Comparison of ENCODE assay signal across 1 cellular context in the genomic region with DNA sequence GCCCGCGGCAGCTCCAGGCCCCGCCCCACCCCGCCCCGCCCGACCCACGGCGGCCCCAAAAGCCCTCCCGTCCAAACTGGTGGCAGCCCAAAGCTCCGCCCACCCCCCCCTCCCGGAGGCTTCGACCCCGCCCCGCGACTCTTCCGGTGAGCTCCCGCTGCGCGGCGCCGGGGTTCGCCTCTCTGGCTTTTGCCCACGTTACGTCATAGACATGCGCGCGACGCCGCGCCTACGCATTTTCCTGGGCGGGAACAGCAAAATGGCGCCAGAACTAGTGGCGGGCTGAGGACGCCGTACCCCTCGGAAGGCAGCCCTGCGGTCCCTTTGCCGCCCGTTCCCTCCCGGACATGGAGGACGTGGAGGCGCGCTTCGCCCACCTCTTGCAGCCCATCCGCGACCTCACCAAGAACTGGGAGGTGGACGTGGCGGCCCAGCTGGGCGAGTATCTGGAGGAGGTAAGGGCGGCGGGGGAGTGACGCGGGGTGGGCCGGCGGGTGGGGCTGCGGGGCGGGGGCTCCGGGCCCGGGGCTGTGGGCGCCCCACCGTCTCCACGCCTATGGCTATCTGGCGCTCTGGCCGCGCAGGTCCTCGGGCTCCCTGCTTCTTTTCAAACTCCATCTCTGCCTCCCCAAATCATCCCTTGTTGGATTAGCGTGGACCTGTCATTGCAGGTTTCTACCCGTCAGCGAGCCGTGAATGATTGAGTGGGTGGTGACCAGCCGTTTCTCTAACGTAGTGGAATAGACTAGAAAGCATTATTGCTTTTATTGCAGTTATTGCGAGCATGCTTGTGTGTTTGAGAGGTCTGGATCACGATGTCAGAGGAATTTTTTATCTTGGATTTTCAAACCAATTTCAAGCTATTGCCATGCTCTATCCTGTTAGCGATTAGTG.
A peak's percentile ranks its signal among the peaks of the same experiment; 100 is the strongest.
TF ChIP-seq lines count a peak whose summit lies in the region.

TSS of gene NCAPH2 (plus strand) at position 234 of the 894 bp plus-strand sequence. CDS start at position 348, 114 bp downstream.

TF ChIP-seq in HepG2, 621 proteins besides CTCF, POLR2A, EP300 and RAD21 (continued from another document and continues in another):
- TF ChIP-seq, protein P1, sequence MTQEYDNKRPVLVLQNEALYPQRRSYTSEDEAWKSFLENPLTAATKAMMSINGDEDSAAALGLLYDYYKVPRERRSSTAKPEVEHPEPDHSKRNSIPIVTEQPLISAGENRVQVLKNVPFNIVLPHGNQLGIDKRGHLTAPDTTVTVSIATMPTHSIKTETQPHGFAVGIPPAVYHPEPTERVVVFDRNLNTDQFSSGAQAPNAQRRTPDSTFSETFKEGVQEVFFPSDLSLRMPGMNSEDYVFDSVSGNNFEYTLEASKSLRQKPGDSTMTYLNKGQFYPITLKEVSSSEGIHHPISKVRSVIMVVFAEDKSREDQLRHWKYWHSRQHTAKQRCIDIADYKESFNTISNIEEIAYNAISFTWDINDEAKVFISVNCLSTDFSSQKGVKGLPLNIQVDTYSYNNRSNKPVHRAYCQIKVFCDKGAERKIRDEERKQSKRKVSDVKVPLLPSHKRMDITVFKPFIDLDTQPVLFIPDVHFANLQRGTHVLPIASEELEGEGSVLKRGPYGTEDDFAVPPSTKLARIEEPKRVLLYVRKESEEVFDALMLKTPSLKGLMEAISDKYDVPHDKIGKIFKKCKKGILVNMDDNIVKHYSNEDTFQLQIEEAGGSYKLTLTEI (CRISPR knock-in tag; conservative IDR thresholded peaks at IDR 0.05) = no peak
- no peak for TF ChIP-seq HNRNPH1 (optimal IDR thresholded peaks at IDR 0.05; ENCODE audit: low read depth, low read length)
- TF ChIP-seq, protein P2, sequence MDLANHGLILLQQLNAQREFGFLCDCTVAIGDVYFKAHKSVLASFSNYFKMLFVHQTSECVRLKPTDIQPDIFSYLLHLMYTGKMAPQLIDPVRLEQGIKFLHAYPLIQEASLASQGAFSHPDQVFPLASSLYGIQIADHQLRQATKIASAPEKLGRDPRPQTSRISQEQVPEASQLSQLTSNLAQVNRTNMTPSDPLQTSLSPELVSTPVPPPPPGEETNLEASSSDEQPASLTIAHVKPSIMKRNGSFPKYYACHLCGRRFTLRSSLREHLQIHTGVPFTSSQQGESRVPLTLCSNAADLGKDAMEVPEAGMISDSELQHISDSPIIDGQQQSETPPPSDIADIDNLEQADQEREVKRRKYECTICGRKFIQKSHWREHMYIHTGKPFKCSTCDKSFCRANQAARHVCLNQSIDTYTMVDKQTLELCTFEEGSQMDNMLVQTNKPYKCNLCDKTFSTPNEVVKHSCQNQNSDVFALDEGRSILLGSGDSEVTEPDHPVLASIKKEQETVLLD (CRISPR knock-in tag; IDR thresholded peaks at IDR 0.05; ENCODE audit: low read depth) = peak; percentile 90
- TF ChIP-seq, protein P3, sequence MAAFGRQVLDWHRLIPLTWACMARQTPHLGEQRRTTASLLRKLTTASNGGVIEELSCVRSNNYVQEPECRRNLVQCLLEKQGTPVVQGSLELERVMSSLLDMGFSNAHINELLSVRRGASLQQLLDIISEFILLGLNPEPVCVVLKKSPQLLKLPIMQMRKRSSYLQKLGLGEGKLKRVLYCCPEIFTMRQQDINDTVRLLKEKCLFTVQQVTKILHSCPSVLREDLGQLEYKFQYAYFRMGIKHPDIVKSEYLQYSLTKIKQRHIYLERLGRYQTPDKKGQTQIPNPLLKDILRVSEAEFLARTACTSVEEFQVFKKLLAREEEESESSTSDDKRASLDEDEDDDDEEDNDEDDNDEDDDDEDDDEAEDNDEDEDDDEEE (CRISPR knock-in tag; IDR thresholded peaks at IDR 0.05) = no peak
- TF ChIP-seq, protein P4, sequence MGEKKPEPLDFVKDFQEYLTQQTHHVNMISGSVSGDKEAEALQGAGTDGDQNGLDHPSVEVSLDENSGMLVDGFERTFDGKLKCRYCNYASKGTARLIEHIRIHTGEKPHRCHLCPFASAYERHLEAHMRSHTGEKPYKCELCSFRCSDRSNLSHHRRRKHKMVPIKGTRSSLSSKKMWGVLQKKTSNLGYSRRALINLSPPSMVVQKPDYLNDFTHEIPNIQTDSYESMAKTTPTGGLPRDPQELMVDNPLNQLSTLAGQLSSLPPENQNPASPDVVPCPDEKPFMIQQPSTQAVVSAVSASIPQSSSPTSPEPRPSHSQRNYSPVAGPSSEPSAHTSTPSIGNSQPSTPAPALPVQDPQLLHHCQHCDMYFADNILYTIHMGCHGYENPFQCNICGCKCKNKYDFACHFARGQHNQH (CRISPR knock-in tag; IDR thresholded peaks at IDR 0.05) = peak; percentile 44; the same call in 1 of the 2 replicates
- TF ChIP-seq MXD3 (CRISPR knock-in tag; IDR thresholded peaks at IDR 0.05) = peak; percentile 65; the same call in 1 of the 2 replicates
- peak; percentile 64; the same call in 1 of the 2 replicates for TF ChIP-seq JUND (CRISPR knock-in tag; IDR thresholded peaks at IDR 0.05)
- TF ChIP-seq NFIC (IDR thresholded peaks at IDR 0.05; ENCODE audit: low read length) = no peak
- TF ChIP-seq SMARCE1 (IDR thresholded peaks at IDR 0.05; ENCODE audit: borderline replicate concordance) = no peak
- no peak for TF ChIP-seq ZNF10 (CRISPR knock-in tag; IDR thresholded peaks at IDR 0.05; ENCODE audit: borderline replicate concordance, low read depth)
- TF ChIP-seq, protein P5, sequence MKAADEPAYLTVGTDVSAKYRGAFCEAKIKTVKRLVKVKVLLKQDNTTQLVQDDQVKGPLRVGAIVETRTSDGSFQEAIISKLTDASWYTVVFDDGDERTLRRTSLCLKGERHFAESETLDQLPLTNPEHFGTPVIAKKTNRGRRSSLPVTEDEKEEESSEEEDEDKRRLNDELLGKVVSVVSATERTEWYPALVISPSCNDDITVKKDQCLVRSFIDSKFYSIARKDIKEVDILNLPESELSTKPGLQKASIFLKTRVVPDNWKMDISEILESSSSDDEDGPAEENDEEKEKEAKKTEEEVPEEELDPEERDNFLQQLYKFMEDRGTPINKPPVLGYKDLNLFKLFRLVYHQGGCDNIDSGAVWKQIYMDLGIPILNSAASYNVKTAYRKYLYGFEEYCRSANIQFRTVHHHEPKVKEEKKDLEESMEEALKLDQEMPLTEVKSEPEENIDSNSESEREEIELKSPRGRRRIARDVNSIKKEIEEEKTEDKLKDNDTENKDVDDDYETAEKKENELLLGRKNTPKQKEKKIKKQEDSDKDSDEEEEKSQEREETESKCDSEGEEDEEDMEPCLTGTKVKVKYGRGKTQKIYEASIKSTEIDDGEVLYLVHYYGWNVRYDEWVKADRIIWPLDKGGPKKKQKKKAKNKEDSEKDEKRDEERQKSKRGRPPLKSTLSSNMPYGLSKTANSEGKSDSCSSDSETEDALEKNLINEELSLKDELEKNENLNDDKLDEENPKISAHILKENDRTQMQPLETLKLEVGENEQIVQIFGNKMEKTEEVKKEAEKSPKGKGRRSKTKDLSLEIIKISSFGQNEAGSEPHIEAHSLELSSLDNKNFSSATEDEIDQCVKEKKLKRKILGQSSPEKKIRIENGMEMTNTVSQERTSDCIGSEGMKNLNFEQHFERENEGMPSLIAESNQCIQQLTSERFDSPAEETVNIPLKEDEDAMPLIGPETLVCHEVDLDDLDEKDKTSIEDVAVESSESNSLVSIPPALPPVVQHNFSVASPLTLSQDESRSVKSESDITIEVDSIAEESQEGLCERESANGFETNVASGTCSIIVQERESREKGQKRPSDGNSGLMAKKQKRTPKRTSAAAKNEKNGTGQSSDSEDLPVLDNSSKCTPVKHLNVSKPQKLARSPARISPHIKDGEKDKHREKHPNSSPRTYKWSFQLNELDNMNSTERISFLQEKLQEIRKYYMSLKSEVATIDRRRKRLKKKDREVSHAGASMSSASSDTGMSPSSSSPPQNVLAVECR (CRISPR knock-in tag; IDR thresholded peaks at IDR 0.05; ENCODE audit: borderline replicate concordance) = peak; percentile 84
- TF ChIP-seq ZBTB43 (CRISPR knock-in tag; conservative IDR thresholded peaks at IDR 0.05) = no peak
- no peak for TF ChIP-seq ZNF784 (CRISPR knock-in tag; IDR thresholded peaks at IDR 0.05; ENCODE audit: borderline replicate concordance)
- TF ChIP-seq, protein P6, sequence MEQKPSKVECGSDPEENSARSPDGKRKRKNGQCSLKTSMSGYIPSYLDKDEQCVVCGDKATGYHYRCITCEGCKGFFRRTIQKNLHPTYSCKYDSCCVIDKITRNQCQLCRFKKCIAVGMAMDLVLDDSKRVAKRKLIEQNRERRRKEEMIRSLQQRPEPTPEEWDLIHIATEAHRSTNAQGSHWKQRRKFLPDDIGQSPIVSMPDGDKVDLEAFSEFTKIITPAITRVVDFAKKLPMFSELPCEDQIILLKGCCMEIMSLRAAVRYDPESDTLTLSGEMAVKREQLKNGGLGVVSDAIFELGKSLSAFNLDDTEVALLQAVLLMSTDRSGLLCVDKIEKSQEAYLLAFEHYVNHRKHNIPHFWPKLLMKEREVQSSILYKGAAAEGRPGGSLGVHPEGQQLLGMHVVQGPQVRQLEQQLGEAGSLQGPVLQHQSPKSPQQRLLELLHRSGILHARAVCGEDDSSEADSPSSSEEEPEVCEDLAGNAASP (CRISPR knock-in tag; IDR thresholded peaks at IDR 0.05; ENCODE audit: borderline replicate concordance) = 0 out of 2 replicates have a peak, but pooled peaks have one; percentile 15
- TF ChIP-seq TRIM24 (CRISPR knock-in tag; IDR thresholded peaks at IDR 0.05) = no peak
- no peak for TF ChIP-seq SP140L (CRISPR knock-in tag; IDR thresholded peaks at IDR 0.05; ENCODE audit: borderline replicate concordance)
- 0 out of 2 replicates have a peak, but pooled peaks have one; percentile 50 for TF ChIP-seq CSRNP2 (CRISPR knock-in tag; conservative IDR thresholded peaks at IDR 0.05; ENCODE audit: low read depth)
- no peak for TF ChIP-seq ARNT (IDR thresholded peaks at IDR 0.05)
- TF ChIP-seq BORCS8-MEF2B (CRISPR knock-in tag; IDR thresholded peaks at IDR 0.05) = peak; percentile 77; the same call in 1 of the 2 replicates
- TF ChIP-seq ZBTB7A (CRISPR knock-in tag; IDR thresholded peaks at IDR 0.05) = peak; percentile 76
- TF ChIP-seq MXD4 (CRISPR knock-in tag; IDR thresholded peaks at IDR 0.05) = peak; percentile 70; the same call in 1 of the 2 replicates
- TF ChIP-seq HMGA1 (CRISPR knock-in tag; conservative IDR thresholded peaks at IDR 0.05) = no peak
- no peak for TF ChIP-seq ZNF343 (CRISPR knock-in tag; IDR thresholded peaks at IDR 0.05)
- 0 out of 2 replicates have a peak, but pooled peaks have one; percentile 41 for TF ChIP-seq PPARG (CRISPR knock-in tag; conservative IDR thresholded peaks at IDR 0.05)
- 0 out of 4 replicates have a peak, but pooled peaks of 1 of the 2 experiments have one; percentile 5 for TF ChIP-seq MAFK (conservative IDR thresholded peaks at IDR 0.05 in 1 of 2, IDR thresholded peaks at IDR 0.05 in 1 of 2; ENCODE audit: low read length in 2 of 2)
- TF ChIP-seq SNRNP70 (IDR thresholded peaks at IDR 0.05; ENCODE audit: low read depth, low read length) = no peak
- no peak; the same call in 1 of the 2 replicates for TF ChIP-seq AHR (CRISPR knock-in tag; IDR thresholded peaks at IDR 0.05)
- no peak for TF ChIP-seq KLF9 (CRISPR knock-in tag; IDR thresholded peaks at IDR 0.05; ENCODE audit: low read depth)
